In the genomic region with DNA sequence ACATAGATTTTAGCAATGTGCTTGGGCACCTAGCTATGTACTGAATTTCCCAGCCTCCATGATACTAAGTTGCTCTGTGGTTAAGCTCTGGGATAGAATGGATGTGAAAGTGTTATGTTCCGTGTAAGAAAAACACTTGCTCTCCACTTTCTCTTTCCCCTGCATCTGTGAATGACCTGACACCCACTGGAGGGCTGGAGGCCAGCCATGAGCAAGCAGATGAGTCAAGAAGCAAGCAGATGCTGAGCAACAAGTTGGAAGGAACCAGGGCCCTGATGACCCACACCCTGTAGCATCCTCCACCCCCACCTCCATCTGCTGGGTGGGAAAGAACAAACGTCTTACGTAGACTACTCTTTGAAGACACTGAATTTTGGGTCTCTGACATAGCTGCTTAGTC, we compare ENCODE assay signal across 15 cellular contexts. TPM values are rescaled to one million over a fixed set of nuclear protein-coding genes. Genes with fewer than 3 reads are reported as not detected.
DNase-seq lines count a peak whose midpoint lies in the region; TF ChIP-seq lines count a peak whose summit lies in the region.
"Had no signal": no experiment of that assay in that cellular context is flagged by ENCODE, and none has a peak within 500 bp of the region (broad histone marks: within the 10 kb centered on the region; RNA-seq: fewer than 3 reads in every experiment).

No MANE protein-coding gene starts in this region.

- no peak overlapping the region for H3K4me3 ChIP-seq in MG63
- no peak overlapping the region for H3K4me3 ChIP-seq in brain microvascular endothelial cell (ENCODE audit: low read depth, low read length)
- H3K4me3 ChIP-seq in PC-9: no peak overlapping the region

- H3K27ac ChIP-seq in brain microvascular endothelial cell: no peak overlapping the region
- H3K27ac ChIP-seq in PC-9: no peak overlapping the region

- no peak overlapping the region for H3K4me2 ChIP-seq in PC-9

- peak; percentile 67 for DNase-seq in EH (ENCODE audit: low read depth)
- DNase-seq in MG63: peak; percentile 61
- peak; percentile 45 for DNase-seq in brain microvascular endothelial cell
- DNase-seq in islet precursor cell: peak; percentile 43
- no peak for DNase-seq in DMS153 (lab: John Stamatoyannopoulos, UW)
- DNase-seq in PC-9: no peak
- no peak for DNase-seq in NCI-H1105 treated with DMSO at 0.1 percent for 48 hours (lab: John Stamatoyannopoulos, UW)
- DNase-seq in GDM1 (lab: John Stamatoyannopoulos, UW): no peak
- DNase-seq: AML-193; CD4-positive, CD25-positive, alpha-beta regulatory T cell; GOT3; MV-4-11; NCI-H1436; NCI-H2081; NCI-H524 had no signal

- 0 out of 2 replicates have a peak, but pooled peaks cover 4% of the 10 kb centered on the region for H3K4me1 ChIP-seq in PC-9 (replicated peaks; ENCODE audit: insufficient read depth)

- no peaks in the 10 kb centered on the region; the same call in 1 of the 2 replicates for H3K27me3 ChIP-seq in MG63
- no peaks in the 10 kb centered on the region for H3K27me3 ChIP-seq in brain microvascular endothelial cell (replicated peaks)
- no peaks in the 10 kb centered on the region for H3K27me3 ChIP-seq in PC-9 (ENCODE audit: insufficient read depth, low read depth)

- no TSS peak for BruUV-seq in PC-9 (replicated peaks; lab: Mats Ljungman, UMichigan)

- intact Hi-C loops in PC-9 (cut with micrococcal nuclease; ENCODE audit: unreplicated experiment): no loop called here

- no peaks in the 10 kb centered on the region for H3K79me2 ChIP-seq in PC-9 (ENCODE audit: low read depth)

- CTCF ChIA-PET in PC-9 (lab: Charles Lee): no interaction called here

- H3K9me2 ChIP-seq in PC-9 (ENCODE audit: insufficient read depth): no peaks in the 10 kb centered on the region

- H4K20me1 ChIP-seq in PC-9 (ENCODE audit: insufficient read depth): peaks cover 7% of the 10 kb centered on the region

- H3F3A ChIP-seq in PC-9 (ENCODE audit: insufficient read depth, low read depth): peaks cover 56% of the 10 kb centered on the region

- H3K36me3 ChIP-seq in MG63: peaks cover 9% of the 10 kb centered on the region
- H3K36me3 ChIP-seq in brain microvascular endothelial cell (replicated peaks): peaks cover 3% of the 10 kb centered on the region
- H3K36me3 ChIP-seq in PC-9 (ENCODE audit: low read depth): no peaks in the 10 kb centered on the region

- no peak for TF ChIP-seq CTCF in brain microvascular endothelial cell (IDR thresholded peaks at IDR 0.05; ENCODE audit: low read depth, low read length, missing control alignments)
- TF ChIP-seq CTCF in PC-9 (conservative IDR thresholded peaks at IDR 0.05): no peak

- in situ Hi-C loops in brain microvascular endothelial cell (cut with HindIII; ENCODE audit: low pct_ligation_motif_present, low sequenced_read_pairs): no loop called here

- H3K9me3 ChIP-seq in MG63: peaks cover 6% of the 10 kb centered on the region
- no peaks in the 10 kb centered on the region; the same call in 1 of the 2 replicates for H3K9me3 ChIP-seq in PC-9 (ENCODE audit: insufficient read depth, low read depth)

- POLR2A ChIA-PET in PC-9 (lab: Charles Lee; ENCODE audit: unreplicated experiment): interaction anchor here (0.6 kb wide), 1 partner anchor 300 kb away, joined by 8 read pairs; no protein-coding TSS in a partner anchor

- no peak overlapping the region for H2AFZ ChIP-seq in PC-9

RNA-seq across cellular contexts. Expression of a gene that starts 56.6 kb away (rescaled TPM):
- total RNA-seq in MG63 (2014; rRNA removed; shearing (Covaris generic); ENCODE audit: low replicate concordance): 6.0 and 6.8 TPM in 2 replicates
- 42.4 and 47.4 TPM in 2 replicates for total RNA-seq in PC-9 (2021)

Comparison
In these comparisons a context has a peak if more than half of its experiments do, and no peak if none do; other contexts are left out.
1. DNase-seq: peak in EH (single experiment), MG63 (single experiment), brain microvascular endothelial cell (single experiment) and islet precursor cell (single experiment); none in DMS153 (single experiment), PC-9 (0 of 2), NCI-H1105 treated with DMSO at 0.1 percent for 48 hours (single experiment) and GDM1 (single experiment).